Comparison of ENCODE assay signal across 9 cellular contexts in genomic region chr9:7976167-7976755, GRCh38.
DNase-seq lines count a peak whose midpoint lies in the region; ATAC-seq and TF ChIP-seq lines count a peak whose summit lies in the region.
"Had no signal": no experiment of that assay in that cellular context is flagged by ENCODE, and none has a peak within 500 bp of the region (broad histone marks: within the 10 kb centered on the region; RNA-seq: fewer than 3 reads in every experiment).

No MANE protein-coding gene starts in this region.

- peak overlapping the region; percentile 34 to 80 (median 60) for H3K4me3 Mint-ChIP-seq in CD8-positive, alpha-beta memory T cell
- H3K4me3 Mint-ChIP-seq in activated CD4-positive, alpha-beta T cell treated with anti-CD3 and anti-CD28 coated beads, Interleukin-2, amount 10 ng/mL, durations not matched to agents 7 days and 5 days, result peak overlapping the region; percentile 38
- peak overlapping the region; percentile 16 to 80 (median 71) for H3K4me3 Mint-ChIP-seq in naive thymus-derived CD4-positive, alpha-beta T cell
- H3K4me3 Mint-ChIP-seq: dendritic cell treated with granulocyte-macrophage colony-stimulating factor and Interleukin-4, amounts not matched to agents 40 ng/mL and 50 ng/mL, for 4 days had no signal

- H3K27me3 ChIP-seq in CD8-positive, alpha-beta memory T cell (ENCODE audit: insufficient read depth, low read length, poor library complexity, severe bottlenecking), result no peaks in the 10 kb centered on the region
- H3K27me3 ChIP-seq in naive thymus-derived CD4-positive, alpha-beta T cell (ENCODE audit: control insufficient read depth in 2 of 2, insufficient read depth in 2 of 2, low read length in 2 of 2), result no peaks in the 10 kb centered on the region
- no peaks in the 10 kb centered on the region for H3K27me3 ChIP-seq in foreskin keratinocyte

- H3K27me3 Mint-ChIP-seq in CD8-positive, alpha-beta memory T cell, result no peaks in the 10 kb centered on the region
- no peaks in the 10 kb centered on the region for H3K27me3 Mint-ChIP-seq in activated CD4-positive, alpha-beta T cell treated with anti-CD3 and anti-CD28 coated beads, Interleukin-2, amount 10 ng/mL, durations not matched to agents 7 days and 5 days
- no peaks in the 10 kb centered on the region for H3K27me3 Mint-ChIP-seq in naive thymus-derived CD4-positive, alpha-beta T cell
- H3K27me3 Mint-ChIP-seq: dendritic cell treated with granulocyte-macrophage colony-stimulating factor and Interleukin-4, amounts not matched to agents 40 ng/mL and 50 ng/mL, for 4 days had no signal

- no peaks in the 10 kb centered on the region for H3K36me3 Mint-ChIP-seq in CD8-positive, alpha-beta memory T cell
- H3K36me3 Mint-ChIP-seq in activated CD4-positive, alpha-beta T cell treated with anti-CD3 and anti-CD28 coated beads, Interleukin-2, amount 10 ng/mL, durations not matched to agents 7 days and 5 days (ENCODE audit: low read depth), result peaks cover 14% of the 10 kb centered on the region
- H3K36me3 Mint-ChIP-seq in naive thymus-derived CD4-positive, alpha-beta T cell, result peaks cover 0 to 18% (median 0%) of the 10 kb centered on the region in 5 donors

- no peak overlapping the region for H3K27ac ChIP-seq in CD8-positive, alpha-beta memory T cell (ENCODE audit: low read depth, low read length)
- peak overlapping the region; percentile 14 for H3K27ac ChIP-seq in naive thymus-derived CD4-positive, alpha-beta T cell (ENCODE audit: low read depth, low read length)
- H3K27ac ChIP-seq in foreskin keratinocyte, result no peak overlapping the region

- peak; percentile 22 to 89 (median 82) for DNase-seq in CD8-positive, alpha-beta memory T cell
- peak; percentile 81 for DNase-seq in activated CD4-positive, alpha-beta T cell treated with anti-CD3 and anti-CD28 coated beads, Interleukin-2, amount 10 ng/mL, durations not matched to agents 7 days and 5 days
- DNase-seq in naive thymus-derived CD4-positive, alpha-beta T cell, result peak in 8 of 9 donors; percentile 46 to 89 (median 82)
- DNase-seq in foreskin keratinocyte (no peak), posterior cingulate gyrus (no peak)

- H3K4me1 Mint-ChIP-seq in CD8-positive, alpha-beta memory T cell, result peaks cover 48 to 73% (median 63%) of the 10 kb centered on the region in 3 donors
- H3K4me1 Mint-ChIP-seq in activated CD4-positive, alpha-beta T cell treated with anti-CD3 and anti-CD28 coated beads, Interleukin-2, amount 10 ng/mL, durations not matched to agents 7 days and 5 days, result peaks cover 67% of the 10 kb centered on the region
- H3K4me1 Mint-ChIP-seq in naive thymus-derived CD4-positive, alpha-beta T cell, result peaks cover 44 to 82% (median 72%) of the 10 kb centered on the region in 7 donors

- H3K9me3 ChIP-seq in CD8-positive, alpha-beta memory T cell (ENCODE audit: low read length), result no peaks in the 10 kb centered on the region
- no peaks in the 10 kb centered on the region for H3K9me3 ChIP-seq in naive thymus-derived CD4-positive, alpha-beta T cell (ENCODE audit: control insufficient read depth in 2 of 3, low read length in 3 of 3)

- POLR2A ChIA-PET in CD8-positive, alpha-beta memory T cell (lab: Charles Lee), result interaction anchor here (0.6 to 1.0 kb wide), 2 partner anchors 40 to 177 kb away, joined by 3 to 4 read pairs; no protein-coding TSS in a partner anchor
- POLR2A ChIA-PET in activated CD4-positive, alpha-beta T cell treated with anti-CD3 and anti-CD28 coated beads, Interleukin-2, amount 10 ng/mL, durations not matched to agents 7 days and 5 days (lab: Charles Lee), result no interaction called here
- POLR2A ChIA-PET in naive thymus-derived CD4-positive, alpha-beta T cell (lab: Charles Lee), result interaction anchor here (0.6 to 2.6 kb wide), 6 partner anchors 9 to 180 kb away, joined by 3 to 8 read pairs (median 5); no protein-coding TSS in a partner anchor

- peak overlapping the region; percentile 60 to 97 (median 89) for H3K27ac Mint-ChIP-seq in CD8-positive, alpha-beta memory T cell
- H3K27ac Mint-ChIP-seq in activated CD4-positive, alpha-beta T cell treated with anti-CD3 and anti-CD28 coated beads, Interleukin-2, amount 10 ng/mL, durations not matched to agents 7 days and 5 days, result peak overlapping the region; percentile 96
- H3K27ac Mint-ChIP-seq in naive thymus-derived CD4-positive, alpha-beta T cell, result peak overlapping the region; percentile 76 to 97 (median 87)
- H3K27ac Mint-ChIP-seq: dendritic cell treated with granulocyte-macrophage colony-stimulating factor and Interleukin-4, amounts not matched to agents 40 ng/mL and 50 ng/mL, for 4 days had no signal

- intact Hi-C loops in naive thymus-derived CD4-positive, alpha-beta T cell (cut with micrococcal nuclease), result loop anchor here (1.0 to 10.0 kb wide), 17 partner anchors 9 to 1561 kb away; partner anchors contain the start of genes DMAC1 (in 2 of the 2), KDM4C (in 2 of the 2) and UHRF2 (in 1 of the 2)
- intact Hi-C loops in posterior cingulate gyrus (cut with DNase I), result no loop called here

- ATAC-seq in GM19468 (IDR thresholded peaks at IDR 0.05; ENCODE audit: extremely low read depth, unreplicated experiment), result peak; percentile 99
- peak; percentile 98 for ATAC-seq in HG03558 (IDR thresholded peaks at IDR 0.05; ENCODE audit: extremely low read depth, unreplicated experiment)
- peak; percentile 97 for ATAC-seq in naive thymus-derived CD4-positive, alpha-beta T cell
- ATAC-seq in SK-N-SH treated with all-trans-retinoic acid at 6 μM for 48 hours, result no peak
- no peak for ATAC-seq in foreskin keratinocyte

- peak overlapping the region; percentile 9 for H3K4me3 ChIP-seq in CD8-positive, alpha-beta memory T cell (ENCODE audit: low read length)
- no peak overlapping the region for H3K4me3 ChIP-seq in naive thymus-derived CD4-positive, alpha-beta T cell (ENCODE audit: low read length)

- H3K36me3 ChIP-seq in CD8-positive, alpha-beta memory T cell (ENCODE audit: insufficient read depth, low read length), result no peaks in the 10 kb centered on the region
- no peaks in the 10 kb centered on the region for H3K36me3 ChIP-seq in naive thymus-derived CD4-positive, alpha-beta T cell (ENCODE audit: control insufficient read depth in 2 of 3, insufficient read depth in 3 of 3, low read length in 3 of 3)

- CTCF ChIA-PET in CD8-positive, alpha-beta memory T cell (lab: Charles Lee), result interaction anchor here (1.3 kb wide), 1 partner anchor 40 kb away, joined by 4 read pairs; no protein-coding TSS in a partner anchor
- CTCF ChIA-PET in activated CD4-positive, alpha-beta T cell treated with anti-CD3 and anti-CD28 coated beads, Interleukin-2, amount 10 ng/mL, durations not matched to agents 7 days and 5 days (lab: Charles Lee), result interaction anchor here (0.6 to 1.3 kb wide), 3 partner anchors 9 to 28 kb away, joined by 3 to 5 read pairs (median 4); no protein-coding TSS in a partner anchor
- CTCF ChIA-PET in naive thymus-derived CD4-positive, alpha-beta T cell (lab: Charles Lee), result no interaction called here

- H3K4me1 ChIP-seq in CD8-positive, alpha-beta memory T cell (ENCODE audit: insufficient read depth, low read length), result peaks cover 47% of the 10 kb centered on the region
- H3K4me1 ChIP-seq in naive thymus-derived CD4-positive, alpha-beta T cell (ENCODE audit: control insufficient read depth in 2 of 2, insufficient read depth in 2 of 2, low read length in 2 of 2), result peaks cover 41 to 60% of the 10 kb centered on the region in 2 donors
- no peaks in the 10 kb centered on the region for H3K4me1 ChIP-seq in foreskin keratinocyte

- TF ChIP-seq CTCF in foreskin keratinocyte (conservative IDR thresholded peaks at IDR 0.05), result no peak

- no peaks in the 10 kb centered on the region for H3K9me3 Mint-ChIP-seq in CD8-positive, alpha-beta memory T cell
- H3K9me3 Mint-ChIP-seq in activated CD4-positive, alpha-beta T cell treated with anti-CD3 and anti-CD28 coated beads, Interleukin-2, amount 10 ng/mL, durations not matched to agents 7 days and 5 days, result peaks cover 9% of the 10 kb centered on the region
- H3K9me3 Mint-ChIP-seq in naive thymus-derived CD4-positive, alpha-beta T cell, result peaks cover 0 to 9% (median 0%) of the 10 kb centered on the region in 11 donors
- H3K9me3 Mint-ChIP-seq: dendritic cell treated with granulocyte-macrophage colony-stimulating factor and Interleukin-4, amounts not matched to agents 40 ng/mL and 50 ng/mL, for 4 days had no signal

TF ChIP-seq in SK-N-SH treated with all-trans-retinoic acid at 6 μM for 48 hours, 23 proteins besides CTCF, POLR2A, EP300 and RAD21:
- TF ChIP-seq ZC3H10 (CRISPR knock-in tag; IDR thresholded peaks at IDR 0.05) (no peak), BACH2 (CRISPR knock-in tag; IDR thresholded peaks at IDR 0.05; ENCODE audit: borderline replicate concordance) (no peak), PPARA (CRISPR knock-in tag; IDR thresholded peaks at IDR 0.05; ENCODE audit: borderline replicate concordance) (no peak), ISL1 (CRISPR knock-in tag; IDR thresholded peaks at IDR 0.05) (no peak)

Comparison
In these comparisons a context has a peak if more than half of its experiments do, and no peak if none do; other contexts are left out.
1. DNase-seq: peak in CD8-positive, alpha-beta memory T cell (5 of 5), activated CD4-positive, alpha-beta T cell treated with anti-CD3 and anti-CD28 coated beads, Interleukin-2, amount 10 ng/mL, durations not matched to agents 7 days and 5 days (single experiment) and naive thymus-derived CD4-positive, alpha-beta T cell (8 of 9); none in foreskin keratinocyte (0 of 2) and posterior cingulate gyrus (0 of 10).
2. ATAC-seq: peak in GM19468 (single experiment), HG03558 (single experiment) and naive thymus-derived CD4-positive, alpha-beta T cell (single experiment); none in SK-N-SH treated with all-trans-retinoic acid at 6 μM for 48 hours (single experiment) and foreskin keratinocyte (single experiment).
3. Peak in every context shown above with its lines, with median percentiles within 50 percentile points of each other: H3K27ac Mint-ChIP-seq and H3K4me3 Mint-ChIP-seq.